ENCODE assay signal across 8 cellular contexts in genomic region chr5:91162534-91163381, GRCh38.
DNase-seq lines count a peak whose midpoint lies in the region; ATAC-seq and TF ChIP-seq lines count a peak whose summit lies in the region.

No MANE protein-coding gene starts in this region.

- WGBS in endodermal cell (ENCODE audit: insufficient coverage in 1 of 2, insufficient read length in 1 of 2), 2 experiments, result 85 to 100% methylated on average over 2 to 6 of the region's 6 CpGs

- POLR2A ChIA-PET in CD8-positive, alpha-beta memory T cell (lab: Charles Lee), result interaction anchor here (0.7 kb wide), 1 partner anchor 220 kb away, joined by 3 read pairs; the partner anchor contains the start of gene ARRDC3
- POLR2A ChIA-PET in WTC11 (lab: Charles Lee), result no interaction called here

- no peaks in the 10 kb centered on the region for H3K9me3 ChIP-seq in CD8-positive, alpha-beta memory T cell (ENCODE audit: low read length)
- H3K9me3 ChIP-seq in mucosa of descending colon (no peaks in the 10 kb centered on the region), endodermal cell (ENCODE audit: control insufficient read depth, low read length) (no peaks in the 10 kb centered on the region)

- no peaks in the 10 kb centered on the region for H3K4me1 ChIP-seq in CD8-positive, alpha-beta memory T cell (ENCODE audit: insufficient read depth, low read length)
- H3K4me1 ChIP-seq in mucosa of descending colon (ENCODE audit: low read depth), result peaks cover 15% of the 10 kb centered on the region
- H3K4me1 ChIP-seq in endodermal cell (ENCODE audit: control insufficient read depth, insufficient read depth, low read length), result no peaks in the 10 kb centered on the region

- ATAC-seq in GM21447 (IDR thresholded peaks at IDR 0.05; ENCODE audit: unreplicated experiment) (peak; percentile 100), WTC11 (peak; percentile 16; the same call in 1 of the 2 replicates), mucosa of descending colon (peak; percentile 99)

- H3K4me3 Mint-ChIP-seq in CD8-positive, alpha-beta memory T cell, result peak overlapping the region in 4 of 7 donors; percentile 2 to 22 (median 9)
- H3K4me3 Mint-ChIP-seq in WTC11, result no peak overlapping the region
- no peak overlapping the region for H3K4me3 Mint-ChIP-seq in endodermal cell

- H3K36me3 Mint-ChIP-seq in CD8-positive, alpha-beta memory T cell, result peaks cover 0 to 4% (median 0%) of the 10 kb centered on the region in 3 donors
- H3K36me3 Mint-ChIP-seq in WTC11, result peaks cover 15% of the 10 kb centered on the region
- H3K36me3 Mint-ChIP-seq in endodermal cell (ENCODE audit: low read depth), result peaks cover 11% of the 10 kb centered on the region

- H3K27me3 ChIP-seq in CD8-positive, alpha-beta memory T cell (ENCODE audit: insufficient read depth, low read length, poor library complexity, severe bottlenecking), result no peaks in the 10 kb centered on the region
- no peaks in the 10 kb centered on the region for H3K27me3 ChIP-seq in endodermal cell (ENCODE audit: control insufficient read depth, insufficient read depth, low read length, poor library complexity, severe bottlenecking)

- peaks cover 13 to 17% (median 17%) of the 10 kb centered on the region in 3 donors for H3K4me1 Mint-ChIP-seq in CD8-positive, alpha-beta memory T cell
- H3K4me1 Mint-ChIP-seq in WTC11 (peaks cover 3% of the 10 kb centered on the region; the same call in 1 of the 2 replicates), endodermal cell (peaks cover 10% of the 10 kb centered on the region)

- TF ChIP-seq CTCF in WTC11 (IDR thresholded peaks at IDR 0.05) (no peak), mucosa of descending colon (IDR thresholded peaks at IDR 0.05) (no peak), endodermal cell (conservative IDR thresholded peaks at IDR 0.05) (no peak)

- CTCF ChIA-PET in CD8-positive, alpha-beta memory T cell (lab: Charles Lee), result interaction anchor here (1.4 kb wide), 1 partner anchor 20 kb away, joined by 3 read pairs; no protein-coding TSS in a partner anchor
- CTCF ChIA-PET in WTC11 (lab: Charles Lee), result no interaction called here

- no peaks in the 10 kb centered on the region for H3K36me3 ChIP-seq in CD8-positive, alpha-beta memory T cell (ENCODE audit: insufficient read depth, low read length)
- no peaks in the 10 kb centered on the region for H3K36me3 ChIP-seq in mucosa of descending colon (ENCODE audit: low read depth)
- H3K36me3 ChIP-seq in endodermal cell (ENCODE audit: control insufficient read depth, insufficient read depth, low read length), result no peaks in the 10 kb centered on the region

- DNase-seq in CD8-positive, alpha-beta memory T cell, result peak in 3 of 5 donors; percentile 10 to 62 (median 11)
- peak; percentile 96 for DNase-seq in HT1080 (ENCODE audit: low read depth)
- DNase-seq in WTC11 (ENCODE audit: low spot score), result no peak
- DNase-seq in dedifferentiated amniotic fluid mesenchymal stem cell (ENCODE audit: extremely low spot score), result peak; percentile 67
- DNase-seq in mucosa of descending colon, result peak; percentile 43 to 77 (median 63)
- peak; percentile 17 to 39 for DNase-seq in stimulated activated CD8-positive, alpha-beta memory T cell treated with anti-CD3 and anti-CD28 coated beads, Interleukin-4, amount 100 ng/mL, for 4 hours (ENCODE audit: low read depth in 2 of 2, low spot score in 1 of 2)
- DNase-seq in endodermal cell, result no peak

- H3K9me3 Mint-ChIP-seq in CD8-positive, alpha-beta memory T cell, result no peaks in the 10 kb centered on the region
- no peaks in the 10 kb centered on the region for H3K9me3 Mint-ChIP-seq in WTC11
- no peaks in the 10 kb centered on the region for H3K9me3 Mint-ChIP-seq in endodermal cell

- no peak overlapping the region for H3K9ac ChIP-seq in endodermal cell (ENCODE audit: extremely low read depth, low read length, poor library complexity, severe bottlenecking)

- H3K27me3 Mint-ChIP-seq in CD8-positive, alpha-beta memory T cell, result no peaks in the 10 kb centered on the region
- H3K27me3 Mint-ChIP-seq in WTC11 (ENCODE audit: low read depth) (no peaks in the 10 kb centered on the region), endodermal cell (ENCODE audit: insufficient read depth) (no peaks in the 10 kb centered on the region)

- no peak overlapping the region for H3K4me3 ChIP-seq in CD8-positive, alpha-beta memory T cell (ENCODE audit: low read length)
- H3K4me3 ChIP-seq in mucosa of descending colon (no peak overlapping the region), endodermal cell (ENCODE audit: low read length) (no peak overlapping the region)

- intact Hi-C loops in mucosa of descending colon (cut with DNase I, micrococcal nuclease), result no loop called here

- H3K27ac Mint-ChIP-seq in CD8-positive, alpha-beta memory T cell, result peak overlapping the region in 6 of 8 donors; percentile 8 to 85 (median 62)
- H3K27ac Mint-ChIP-seq in WTC11 (peak overlapping the region; percentile 1), endodermal cell (no peak overlapping the region)

- no peak overlapping the region for H3K27ac ChIP-seq in CD8-positive, alpha-beta memory T cell (ENCODE audit: low read depth, low read length)
- no peak overlapping the region for H3K27ac ChIP-seq in endodermal cell (ENCODE audit: low read depth, low read length)

TF ChIP-seq in WTC11, 78 proteins besides CTCF, POLR2A, EP300 and RAD21 (continues in another document):
- TF ChIP-seq SP1 (CRISPR knock-in tag; conservative IDR thresholded peaks at IDR 0.05) (no peak), FOXP1 (CRISPR knock-in tag; IDR thresholded peaks at IDR 0.05; ENCODE audit: borderline replicate concordance) (no peak), MXD4 (CRISPR knock-in tag; IDR thresholded peaks at IDR 0.05; ENCODE audit: borderline replicate concordance) (no peak), ZNF121 (CRISPR knock-in tag; IDR thresholded peaks at IDR 0.05) (no peak), GABPB1 (CRISPR knock-in tag; IDR thresholded peaks at IDR 0.05) (no peak), ZNF396 (CRISPR knock-in tag; IDR thresholded peaks at IDR 0.05; ENCODE audit: borderline replicate concordance) (no peak), RELA (CRISPR knock-in tag; IDR thresholded peaks at IDR 0.05; ENCODE audit: borderline replicate concordance) (no peak), ZNF138 (CRISPR knock-in tag; conservative IDR thresholded peaks at IDR 0.05) (no peak)
- TF ChIP-seq, protein P1, sequence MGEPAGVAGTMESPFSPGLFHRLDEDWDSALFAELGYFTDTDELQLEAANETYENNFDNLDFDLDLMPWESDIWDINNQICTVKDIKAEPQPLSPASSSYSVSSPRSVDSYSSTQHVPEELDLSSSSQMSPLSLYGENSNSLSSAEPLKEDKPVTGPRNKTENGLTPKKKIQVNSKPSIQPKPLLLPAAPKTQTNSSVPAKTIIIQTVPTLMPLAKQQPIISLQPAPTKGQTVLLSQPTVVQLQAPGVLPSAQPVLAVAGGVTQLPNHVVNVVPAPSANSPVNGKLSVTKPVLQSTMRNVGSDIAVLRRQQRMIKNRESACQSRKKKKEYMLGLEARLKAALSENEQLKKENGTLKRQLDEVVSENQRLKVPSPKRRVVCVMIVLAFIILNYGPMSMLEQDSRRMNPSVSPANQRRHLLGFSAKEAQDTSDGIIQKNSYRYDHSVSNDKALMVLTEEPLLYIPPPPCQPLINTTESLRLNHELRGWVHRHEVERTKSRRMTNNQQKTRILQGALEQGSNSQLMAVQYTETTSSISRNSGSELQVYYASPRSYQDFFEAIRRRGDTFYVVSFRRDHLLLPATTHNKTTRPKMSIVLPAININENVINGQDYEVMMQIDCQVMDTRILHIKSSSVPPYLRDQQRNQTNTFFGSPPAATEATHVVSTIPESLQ (CRISPR knock-in tag; IDR thresholded peaks at IDR 0.05), result no peak
- TF ChIP-seq, protein P2, sequence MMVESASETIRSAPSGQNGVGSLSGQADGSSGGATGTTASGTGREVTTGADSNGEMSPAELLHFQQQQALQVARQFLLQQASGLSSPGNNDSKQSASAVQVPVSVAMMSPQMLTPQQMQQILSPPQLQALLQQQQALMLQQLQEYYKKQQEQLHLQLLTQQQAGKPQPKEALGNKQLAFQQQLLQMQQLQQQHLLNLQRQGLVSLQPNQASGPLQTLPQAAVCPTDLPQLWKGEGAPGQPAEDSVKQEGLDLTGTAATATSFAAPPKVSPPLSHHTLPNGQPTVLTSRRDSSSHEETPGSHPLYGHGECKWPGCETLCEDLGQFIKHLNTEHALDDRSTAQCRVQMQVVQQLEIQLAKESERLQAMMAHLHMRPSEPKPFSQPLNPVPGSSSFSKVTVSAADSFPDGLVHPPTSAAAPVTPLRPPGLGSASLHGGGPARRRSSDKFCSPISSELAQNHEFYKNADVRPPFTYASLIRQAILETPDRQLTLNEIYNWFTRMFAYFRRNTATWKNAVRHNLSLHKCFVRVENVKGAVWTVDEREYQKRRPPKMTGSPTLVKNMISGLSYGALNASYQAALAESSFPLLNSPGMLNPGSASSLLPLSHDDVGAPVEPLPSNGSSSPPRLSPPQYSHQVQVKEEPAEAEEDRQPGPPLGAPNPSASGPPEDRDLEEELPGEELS (CRISPR knock-in tag; IDR thresholded peaks at IDR 0.05), result no peak

Comparison
In these comparisons a context has a peak if more than half of its experiments do, and no peak if none do; other contexts are left out.
1. DNase-seq: peak in CD8-positive, alpha-beta memory T cell (3 of 5), HT1080 (single experiment), dedifferentiated amniotic fluid mesenchymal stem cell (single experiment), mucosa of descending colon (3 of 3) and stimulated activated CD8-positive, alpha-beta memory T cell treated with anti-CD3 and anti-CD28 coated beads, Interleukin-4, amount 100 ng/mL, for 4 hours (2 of 2); none in WTC11 (single experiment) and endodermal cell (single experiment).
2. H3K4me3 Mint-ChIP-seq: peak in CD8-positive, alpha-beta memory T cell (4 of 7); none in WTC11 (single experiment) and endodermal cell (single experiment).
3. ATAC-seq: peak in every context shown above with its lines; median percentile 100 in GM21447; 99 in mucosa of descending colon; 16 in WTC11.